In genomic region chr19:23543351-23543750, GRCh38 we compare ENCODE assay signal across 5 cellular contexts.
"Had no signal": no experiment of that assay in that cellular context is flagged by ENCODE, and none has a peak within 500 bp of the region (broad histone marks: within the 10 kb centered on the region; RNA-seq: fewer than 3 reads in every experiment).

No MANE protein-coding gene starts in this region.

- H3K27ac ChIP-seq: HL-60 had no signal

- ATAC-seq: HepG2, K562 had no signal

- DNase-seq: IMR-90, KG1 had no signal

- H3K4me3 ChIP-seq: K562 had no signal
